In the genomic region with DNA sequence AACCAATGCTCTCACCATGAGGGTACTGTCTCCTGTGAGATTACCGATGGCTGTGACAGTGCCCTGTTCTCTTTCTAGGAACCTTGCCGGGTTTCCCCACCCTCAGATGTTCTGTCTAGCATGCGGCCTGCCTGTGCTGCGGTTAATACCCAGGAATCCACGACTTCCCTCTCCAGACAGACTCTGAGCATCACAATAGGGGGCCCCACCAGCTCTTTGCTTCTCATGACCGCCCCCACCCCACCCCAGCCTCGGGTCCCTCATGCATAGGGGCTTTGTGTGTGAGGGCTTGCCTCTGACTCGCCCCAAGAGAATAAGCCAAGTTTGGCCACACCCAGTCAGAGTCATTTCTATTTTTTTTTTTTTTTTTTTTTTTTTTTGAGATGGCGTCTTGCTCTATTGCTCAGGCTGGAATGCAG, we compare ENCODE assay signal across 1 cellular context.
TF ChIP-seq lines count a peak whose summit lies in the region.

No MANE protein-coding gene starts in this region.

TF ChIP-seq in IMR-90, 13 proteins besides CTCF, POLR2A, EP300 and RAD21 (continued from another document):
- TF ChIP-seq USF2 (IDR thresholded peaks at IDR 0.05; ENCODE audit: low read depth, low read length) (no peak), MXI1 (IDR thresholded peaks at IDR 0.05; ENCODE audit: borderline replicate concordance, low read depth, low read length) (no peak), ELK1 (IDR thresholded peaks at IDR 0.05; ENCODE audit: borderline replicate concordance, low read depth, low read length) (no peak), MAZ (IDR thresholded peaks at IDR 0.05; ENCODE audit: borderline replicate concordance, low read depth, low read length) (no peak), MAFK (IDR thresholded peaks at IDR 0.05; ENCODE audit: low read depth, low read length) (no peak), RCOR1 (IDR thresholded peaks at IDR 0.05; ENCODE audit: insufficient replicate concordance, low read length) (no peak), NFE2L2 (IDR thresholded peaks at IDR 0.05; ENCODE audit: low read depth, low read length) (no peak), SMC3 (IDR thresholded peaks at IDR 0.05; ENCODE audit: low read depth, low read length) (no peak), RFX5 (IDR thresholded peaks at IDR 0.05; ENCODE audit: low read depth, low read length) (no peak), CEBPB (IDR thresholded peaks at IDR 0.05; ENCODE audit: low read depth, low read length) (no peak)
TF ChIP-seq in IMR-90: peak in this region for 0.
